In genomic region chr16:80996688-80997138, GRCh38 we compare ENCODE assay signal across 1 cellular context.
TF ChIP-seq lines count a peak whose summit lies in the region.

No MANE protein-coding gene starts in this region.

TF ChIP-seq in HEK293, 187 proteins besides CTCF, POLR2A, EP300 and RAD21 (continued from another document and continues in another):
- TF ChIP-seq ZNF280C (tag by site-specific recombination; IDR thresholded peaks at IDR 0.05) (no peak), ZNF704 (tag by site-specific recombination; IDR thresholded peaks at IDR 0.05) (no peak), ZFP69B (tag by site-specific recombination; IDR thresholded peaks at IDR 0.05) (no peak), ZNF571 (tag by site-specific recombination; IDR thresholded peaks at IDR 0.05) (no peak), BCL11A (tag by site-specific recombination; IDR thresholded peaks at IDR 0.05; ENCODE audit: low read depth) (peak; percentile 64; the same call in 1 of the 2 replicates), ZBTB11 (tag by site-specific recombination; conservative IDR thresholded peaks at IDR 0.05; ENCODE audit: low read depth) (no peak), ZSCAN4 (tag by site-specific recombination; IDR thresholded peaks at IDR 0.05) (0 out of 2 replicates have a peak, but pooled peaks have one; percentile 14), ZNF621 (tag by site-specific recombination; IDR thresholded peaks at IDR 0.05) (no peak), ZNF10 (tag by site-specific recombination; IDR thresholded peaks at IDR 0.05) (no peak; the same call in 1 of the 2 replicates), GLIS2 (tag by site-specific recombination; IDR thresholded peaks at IDR 0.05) (no peak), KLF9 (tag by site-specific recombination; IDR thresholded peaks at IDR 0.05; ENCODE audit: low read depth) (no peak), YY2 (tag by site-specific recombination; IDR thresholded peaks at IDR 0.05) (no peak), ZNF670 (tag by site-specific recombination; IDR thresholded peaks at IDR 0.05; ENCODE audit: low read depth) (no peak), ZBTB44 (tag by site-specific recombination; IDR thresholded peaks at IDR 0.05) (peak; percentile 18; the same call in 1 of the 2 replicates), ZNF184 (tag by site-specific recombination; IDR thresholded peaks at IDR 0.05) (no peak), ZNF768 (tag by site-specific recombination; IDR thresholded peaks at IDR 0.05) (no peak), GLI4 (tag by site-specific recombination; IDR thresholded peaks at IDR 0.05) (no peak), ZNF350 (tag by site-specific recombination; IDR thresholded peaks at IDR 0.05) (no peak), ZNF521 (tag by site-specific recombination; IDR thresholded peaks at IDR 0.05) (no peak), ZNF660 (tag by site-specific recombination; IDR thresholded peaks at IDR 0.05) (no peak), SALL2 (tag by site-specific recombination; IDR thresholded peaks at IDR 0.05; ENCODE audit: borderline replicate concordance) (no peak), ZNF561 (tag by site-specific recombination; IDR thresholded peaks at IDR 0.05; ENCODE audit: borderline replicate concordance) (no peak), ZBTB49 (tag by site-specific recombination; IDR thresholded peaks at IDR 0.05; ENCODE audit: low read depth) (no peak), ZXDB (tag by site-specific recombination; IDR thresholded peaks at IDR 0.05) (peak; percentile 92), IKZF3 (tag by site-specific recombination; IDR thresholded peaks at IDR 0.05) (peak; percentile 90), ZNF335 (tag by site-specific recombination; conservative IDR thresholded peaks at IDR 0.05) (no peak), ZNF174 (tag by site-specific recombination; IDR thresholded peaks at IDR 0.05) (no peak), ZNF580 (tag by site-specific recombination; IDR thresholded peaks at IDR 0.05) (peak; percentile 82), ZEB2 (tag by site-specific recombination; IDR thresholded peaks at IDR 0.05) (peak; percentile 74), GLIS1 (tag by site-specific recombination; IDR thresholded peaks at IDR 0.05) (no peak), ZNF132 (tag by site-specific recombination; IDR thresholded peaks at IDR 0.05; ENCODE audit: borderline replicate concordance) (no peak), ZNF175 (tag by site-specific recombination; IDR thresholded peaks at IDR 0.05) (no peak), ZBTB8A (tag by site-specific recombination; IDR thresholded peaks at IDR 0.05) (peak; percentile 48; the same call in 1 of the 2 replicates), ZNF791 (tag by site-specific recombination; IDR thresholded peaks at IDR 0.05) (no peak), ZNF121 (tag by site-specific recombination; IDR thresholded peaks at IDR 0.05) (no peak), HOXD13 (CRISPR knock-in tag; IDR thresholded peaks at IDR 0.05; ENCODE audit: borderline replicate concordance) (no peak), ZNF654 (tag by site-specific recombination; IDR thresholded peaks at IDR 0.05; ENCODE audit: low read depth) (no peak), ZNF610 (tag by site-specific recombination; IDR thresholded peaks at IDR 0.05; ENCODE audit: borderline replicate concordance) (no peak), ZFP41 (tag by site-specific recombination; IDR thresholded peaks at IDR 0.05; ENCODE audit: borderline replicate concordance) (no peak)
- TF ChIP-seq, protein P1, sequence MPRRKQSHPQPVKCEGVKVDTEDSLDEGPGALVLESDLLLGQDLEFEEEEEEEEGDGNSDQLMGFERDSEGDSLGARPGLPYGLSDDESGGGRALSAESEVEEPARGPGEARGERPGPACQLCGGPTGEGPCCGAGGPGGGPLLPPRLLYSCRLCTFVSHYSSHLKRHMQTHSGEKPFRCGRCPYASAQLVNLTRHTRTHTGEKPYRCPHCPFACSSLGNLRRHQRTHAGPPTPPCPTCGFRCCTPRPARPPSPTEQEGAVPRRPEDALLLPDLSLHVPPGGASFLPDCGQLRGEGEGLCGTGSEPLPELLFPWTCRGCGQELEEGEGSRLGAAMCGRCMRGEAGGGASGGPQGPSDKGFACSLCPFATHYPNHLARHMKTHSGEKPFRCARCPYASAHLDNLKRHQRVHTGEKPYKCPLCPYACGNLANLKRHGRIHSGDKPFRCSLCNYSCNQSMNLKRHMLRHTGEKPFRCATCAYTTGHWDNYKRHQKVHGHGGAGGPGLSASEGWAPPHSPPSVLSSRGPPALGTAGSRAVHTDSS (tag by site-specific recombination; IDR thresholded peaks at IDR 0.05) = no peak
- TF ChIP-seq, protein P2, sequence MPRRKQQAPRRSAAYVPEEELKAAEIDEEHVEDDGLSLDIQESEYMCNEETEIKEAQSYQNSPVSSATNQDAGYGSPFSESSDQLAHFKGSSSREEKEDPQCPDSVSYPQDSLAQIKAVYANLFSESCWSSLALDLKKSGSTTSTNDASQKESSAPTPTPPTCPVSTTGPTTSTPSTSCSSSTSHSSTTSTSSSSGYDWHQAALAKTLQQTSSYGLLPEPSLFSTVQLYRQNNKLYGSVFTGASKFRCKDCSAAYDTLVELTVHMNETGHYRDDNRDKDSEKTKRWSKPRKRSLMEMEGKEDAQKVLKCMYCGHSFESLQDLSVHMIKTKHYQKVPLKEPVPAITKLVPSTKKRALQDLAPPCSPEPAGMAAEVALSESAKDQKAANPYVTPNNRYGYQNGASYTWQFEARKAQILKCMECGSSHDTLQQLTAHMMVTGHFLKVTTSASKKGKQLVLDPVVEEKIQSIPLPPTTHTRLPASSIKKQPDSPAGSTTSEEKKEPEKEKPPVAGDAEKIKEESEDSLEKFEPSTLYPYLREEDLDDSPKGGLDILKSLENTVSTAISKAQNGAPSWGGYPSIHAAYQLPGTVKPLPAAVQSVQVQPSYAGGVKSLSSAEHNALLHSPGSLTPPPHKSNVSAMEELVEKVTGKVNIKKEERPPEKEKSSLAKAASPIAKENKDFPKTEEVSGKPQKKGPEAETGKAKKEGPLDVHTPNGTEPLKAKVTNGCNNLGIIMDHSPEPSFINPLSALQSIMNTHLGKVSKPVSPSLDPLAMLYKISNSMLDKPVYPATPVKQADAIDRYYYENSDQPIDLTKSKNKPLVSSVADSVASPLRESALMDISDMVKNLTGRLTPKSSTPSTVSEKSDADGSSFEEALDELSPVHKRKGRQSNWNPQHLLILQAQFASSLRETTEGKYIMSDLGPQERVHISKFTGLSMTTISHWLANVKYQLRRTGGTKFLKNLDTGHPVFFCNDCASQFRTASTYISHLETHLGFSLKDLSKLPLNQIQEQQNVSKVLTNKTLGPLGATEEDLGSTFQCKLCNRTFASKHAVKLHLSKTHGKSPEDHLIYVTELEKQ (tag by site-specific recombination; IDR thresholded peaks at IDR 0.05; ENCODE audit: borderline replicate concordance) = peak; percentile 30; the same call in 1 of the 2 replicates
- TF ChIP-seq, protein P3, sequence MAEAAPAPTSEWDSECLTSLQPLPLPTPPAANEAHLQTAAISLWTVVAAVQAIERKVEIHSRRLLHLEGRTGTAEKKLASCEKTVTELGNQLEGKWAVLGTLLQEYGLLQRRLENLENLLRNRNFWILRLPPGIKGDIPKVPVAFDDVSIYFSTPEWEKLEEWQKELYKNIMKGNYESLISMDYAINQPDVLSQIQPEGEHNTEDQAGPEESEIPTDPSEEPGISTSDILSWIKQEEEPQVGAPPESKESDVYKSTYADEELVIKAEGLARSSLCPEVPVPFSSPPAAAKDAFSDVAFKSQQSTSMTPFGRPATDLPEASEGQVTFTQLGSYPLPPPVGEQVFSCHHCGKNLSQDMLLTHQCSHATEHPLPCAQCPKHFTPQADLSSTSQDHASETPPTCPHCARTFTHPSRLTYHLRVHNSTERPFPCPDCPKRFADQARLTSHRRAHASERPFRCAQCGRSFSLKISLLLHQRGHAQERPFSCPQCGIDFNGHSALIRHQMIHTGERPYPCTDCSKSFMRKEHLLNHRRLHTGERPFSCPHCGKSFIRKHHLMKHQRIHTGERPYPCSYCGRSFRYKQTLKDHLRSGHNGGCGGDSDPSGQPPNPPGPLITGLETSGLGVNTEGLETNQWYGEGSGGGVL (tag by site-specific recombination; IDR thresholded peaks at IDR 0.05) = no peak
